23 cellular contexts compared by ENCODE assay signal in genomic region chr13:79772811-79773210, GRCh38.
A peak's percentile ranks its signal among the peaks of the same experiment; 100 is the strongest.
DNase-seq lines count a peak whose midpoint lies in the region; ATAC-seq, FAIRE-seq and TF ChIP-seq lines count a peak whose summit lies in the region.
"Had no signal": no experiment of that assay in that cellular context is flagged by ENCODE, and none has a peak within 500 bp of the region (broad histone marks: within the 10 kb centered on the region; RNA-seq: fewer than 3 reads in every experiment).

No MANE protein-coding gene starts in this region.

- H3F3A ChIP-seq in GM23248 (ENCODE audit: insufficient read depth): peaks cover 11% of the 10 kb centered on the region; the same call in 1 of the 2 replicates

- BruUV-seq in A673 (replicated peaks; lab: Mats Ljungman, UMichigan): no TSS peak
- BruUV-seq in K562 (replicated peaks; lab: Mats Ljungman, UMichigan): no TSS peak

- TF ChIP-seq CTCF in A673 (conservative IDR thresholded peaks at IDR 0.05; ENCODE audit: low read depth, low read length) (no peak), K562 (IDR thresholded peaks at IDR 0.05 in 2 of 3, conservative IDR thresholded peaks at IDR 0.05 in 1 of 3; ENCODE audit: insufficient read depth in 2 of 3, low read depth in 1 of 3, low read length in 3 of 3) (no peak), pancreas (IDR thresholded peaks at IDR 0.05) (no peak)

- intact Hi-C loops in A673 (cut with micrococcal nuclease; ENCODE audit: unreplicated experiment): loop anchor here (10.0 kb wide), 2 partner anchors 462 to 1242 kb away; no protein-coding TSS in a partner anchor
- intact Hi-C loops in K562 (cut with micrococcal nuclease): no loop called here
- intact Hi-C loops in cardiac septum (cut with DNase I): loop anchor here (10.0 kb wide), 1 partner anchor 592 kb away; no protein-coding TSS in a partner anchor
- intact Hi-C loops in pancreas (cut with DNase I): loop anchor here in 1 of 3 donors (10.0 kb wide), 1 partner anchor 592 kb away; no protein-coding TSS in a partner anchor

- H2AFZ ChIP-seq in GM23248: no peak overlapping the region
- no peak overlapping the region for H2AFZ ChIP-seq in K562 (ENCODE audit: low read depth, low read length)

- no peak for ATAC-seq in K562
- ATAC-seq in pancreas: no peak
- no peak for ATAC-seq in HG03025 (IDR thresholded peaks at IDR 0.05; ENCODE audit: low FRiP score, unreplicated experiment)
- ATAC-seq: HCT116 had no signal

- H3K4me1 ChIP-seq in A673 (ENCODE audit: insufficient read depth, low read length, poor library complexity, severe bottlenecking) (peaks cover 22% of the 10 kb centered on the region), GM23248 (ENCODE audit: insufficient read depth) (peaks cover 21% of the 10 kb centered on the region), K562 (replicated peaks in 1 of 2; ENCODE audit: control insufficient read depth in 2 of 2, insufficient read depth in 2 of 2, low read length in 2 of 2) (no peaks in the 10 kb centered on the region), pancreas (peaks cover 0 to 3% (median 0%) of the 10 kb centered on the region in 3 donors)
- H3K4me1 ChIP-seq: BLaER1 treated with 17β-estradiol and CSF1 and Interleukin-3, amounts not matched to agents 10 nM and 100 nM had no signal

- CTCF ChIA-PET in A673 (lab: Charles Lee) (no interaction called here), K562 (lab: Yijun Ruan, JAX; ENCODE audit: low intra/inter-chr PET ratio) (no interaction called here)

- TF ChIP-seq EP300 in K562 (IDR thresholded peaks at IDR 0.05; ENCODE audit: low read length): no peak

- FAIRE-seq in K562 (lab: Jason Lieb, UNC): no peak
- peak; percentile 24 for FAIRE-seq in islet of Langerhans (lab: Jason Lieb, UNC)
- no peak for FAIRE-seq in pancreas (lab: Jason Lieb, UNC)
- FAIRE-seq: A204.1, D721Med, GM12892, GM18507, HTR-8/SVneo had no signal

- in situ Hi-C loops in GM23248 (cut with MboI) (loop anchor here (10.0 kb wide), 1 partner anchor 592 kb away; no protein-coding TSS in a partner anchor), K562 (cut with MboI) (no loop called here)

- no peaks in the 10 kb centered on the region for H3K9me2 ChIP-seq in GM23248 (ENCODE audit: insufficient read depth)

- H3K79me2 ChIP-seq in GM23248 (ENCODE audit: insufficient read depth) (no peaks in the 10 kb centered on the region), K562 (ENCODE audit: control insufficient read depth, insufficient read depth, low read length) (no peaks in the 10 kb centered on the region)

- no peak overlapping the region for H3K4me3 ChIP-seq in A673 (ENCODE audit: low read depth, low read length, poor library complexity, severe bottlenecking)
- H3K4me3 ChIP-seq in GM23248: no peak overlapping the region
- H3K4me3 ChIP-seq in K562: no peak overlapping the region
- no peak overlapping the region for H3K4me3 ChIP-seq in pancreas
- H3K4me3 ChIP-seq: BLaER1 treated with 17β-estradiol and CSF1 and Interleukin-3, amounts not matched to agents 10 nM and 100 nM had no signal

- H3K27me3 ChIP-seq in A673 (replicated peaks; ENCODE audit: insufficient read depth, low read depth, low read length, poor library complexity) (no peaks in the 10 kb centered on the region), GM23248 (replicated peaks; ENCODE audit: insufficient read depth) (no peaks in the 10 kb centered on the region), K562 (ENCODE audit: control insufficient read depth in 2 of 2, insufficient read depth in 2 of 2, low read length in 2 of 2) (no peaks in the 10 kb centered on the region), pancreas (no peaks in the 10 kb centered on the region)
- H3K27me3 ChIP-seq: BLaER1 treated with 17β-estradiol and CSF1 and Interleukin-3, amounts not matched to agents 10 nM and 100 nM had no signal

- WGBS in GM23248 (ENCODE audit: low coverage in 1 of 2, low lambda C conversion rate in 2 of 2, missing lambda C conversion rate in 2 of 2), 2 experiments: 0 to 2% methylated on average over 1 of the region's 1 CpG
- WGBS in K562 (ENCODE audit: insufficient coverage, low coverage, missing lambda C conversion rate): 0% methylated on average over 1 of the region's 1 CpG
- WGBS in pancreas, 2 donors: 6 to 7% methylated on average over 1 of the region's 1 CpG

- no peak for TF ChIP-seq POLR2A in K562 (conservative IDR thresholded peaks at IDR 0.05)

- H3K9ac ChIP-seq in GM23248: no peak overlapping the region
- no peak overlapping the region for H3K9ac ChIP-seq in K562 (ENCODE audit: insufficient read depth in 1 of 2, low read depth in 2 of 2, low read length in 2 of 2)
- H3K9ac ChIP-seq: BLaER1 treated with 17β-estradiol and CSF1 and Interleukin-3, amounts not matched to agents 10 nM and 100 nM had no signal

- no peak for TF ChIP-seq RAD21 in K562 (CRISPR knock-in tag; conservative IDR thresholded peaks at IDR 0.05 in 1 of 2, IDR thresholded peaks at IDR 0.05 in 1 of 2)

- H3K27ac ChIP-seq in A673 (ENCODE audit: low read depth, low read length, poor library complexity, severe bottlenecking): no peak overlapping the region
- no peak overlapping the region for H3K27ac ChIP-seq in GM23248
- no peak overlapping the region for H3K27ac ChIP-seq in K562 (ENCODE audit: extremely low read depth, low read depth, low read length)
- H3K27ac ChIP-seq in pancreas: no peak overlapping the region
- H3K27ac ChIP-seq: BLaER1 treated with 17β-estradiol and CSF1 and Interleukin-3, amounts not matched to agents 10 nM and 100 nM had no signal

- POLR2A ChIA-PET in A673 (lab: Charles Lee; ENCODE audit: low non-redundant PET): interaction anchor here (0.6 kb wide), 1 partner anchor 219 kb away, joined by 5 read pairs; no protein-coding TSS in a partner anchor
- POLR2A ChIA-PET in K562 (lab: Yijun Ruan, JAX): no interaction called here

- H3K4me2 ChIP-seq in GM23248 (ENCODE audit: unreplicated experiment) (no peak overlapping the region), K562 (ENCODE audit: insufficient read depth, low read length) (no peak overlapping the region)
- H3K4me2 ChIP-seq: BLaER1 treated with 17β-estradiol and CSF1 and Interleukin-3, amounts not matched to agents 10 nM and 100 nM had no signal

- H3K9me3 ChIP-seq in A673 (ENCODE audit: low read depth, low read length, poor library complexity, severe bottlenecking) (peaks cover 9% of the 10 kb centered on the region), GM23248 (ENCODE audit: low read depth) (no peaks in the 10 kb centered on the region), K562 (replicated peaks; ENCODE audit: control insufficient read depth, insufficient read depth, low read depth, low read length) (no peaks in the 10 kb centered on the region; the same call in 1 of the 2 replicates), pancreas (no peaks in the 10 kb centered on the region)

- H4K20me1 ChIP-seq in GM23248 (ENCODE audit: insufficient read depth) (no peaks in the 10 kb centered on the region), K562 (replicated peaks; ENCODE audit: control insufficient read depth, insufficient read depth, low read length) (no peaks in the 10 kb centered on the region)
- H4K20me1 ChIP-seq: BLaER1 treated with 17β-estradiol and CSF1 and Interleukin-3, amounts not matched to agents 10 nM and 100 nM had no signal

- peak; percentile 42 for DNase-seq in A673 (ENCODE audit: low spot score)
- DNase-seq in GM23248: peak; percentile 25
- DNase-seq in K562 (ENCODE audit: extremely low read depth in 1 of 4, low spot score in 3 of 4): no peak
- DNase-seq in cardiac septum (ENCODE audit: low spot score): no peak
- DNase-seq in pancreas: no peak
- DNase-seq in kidney glomerular epithelial cell (lab: John Stamatoyannopoulos, UW): no peak
- DNase-seq: Caco-2; CD4-positive, CD25-positive, alpha-beta regulatory T cell; CD8-positive, alpha-beta memory T cell; GOT3; H7; HFFc6; IMR-90; KBM-7 had no signal

- H3K9me1 ChIP-seq in K562 (ENCODE audit: control insufficient read depth, insufficient read depth, low read length): no peaks in the 10 kb centered on the region

- H3K36me3 ChIP-seq in A673 (ENCODE audit: insufficient read depth, low read length, poor library complexity, severe bottlenecking) (no peaks in the 10 kb centered on the region), GM23248 (ENCODE audit: low read depth) (no peaks in the 10 kb centered on the region), K562 (ENCODE audit: control insufficient read depth, insufficient read depth, low read length) (no peaks in the 10 kb centered on the region), pancreas (no peaks in the 10 kb centered on the region)
- H3K36me3 ChIP-seq: BLaER1 treated with 17β-estradiol and CSF1 and Interleukin-3, amounts not matched to agents 10 nM and 100 nM had no signal

TF ChIP-seq in K562, 482 proteins besides CTCF, POLR2A, EP300 and RAD21 (continues in another document):
- peak; percentile 64 for TF ChIP-seq NFIC (IDR thresholded peaks at IDR 0.05)
- TF ChIP-seq CHD2 (IDR thresholded peaks at IDR 0.05; ENCODE audit: low read depth, low read length): no peak

Comparison
In these comparisons a context has a peak if more than half of its experiments do, and no peak if none do; other contexts are left out.
1. DNase-seq: peak in A673 (single experiment) and GM23248 (single experiment); none in K562 (0 of 4), cardiac septum (single experiment), pancreas (0 of 6) and kidney glomerular epithelial cell (single experiment).